1 cellular context compared by ENCODE assay signal in genomic region chr7:30146127-30146612, GRCh38.
A peak's percentile ranks its signal among the peaks of the same experiment; 100 is the strongest.
TF ChIP-seq lines count a peak whose summit lies in the region.

No MANE protein-coding gene starts in this region.

TF ChIP-seq in K562, 482 proteins besides CTCF, POLR2A, EP300 and RAD21 (continued from another document and continues in another):
- TF ChIP-seq, protein P1, sequence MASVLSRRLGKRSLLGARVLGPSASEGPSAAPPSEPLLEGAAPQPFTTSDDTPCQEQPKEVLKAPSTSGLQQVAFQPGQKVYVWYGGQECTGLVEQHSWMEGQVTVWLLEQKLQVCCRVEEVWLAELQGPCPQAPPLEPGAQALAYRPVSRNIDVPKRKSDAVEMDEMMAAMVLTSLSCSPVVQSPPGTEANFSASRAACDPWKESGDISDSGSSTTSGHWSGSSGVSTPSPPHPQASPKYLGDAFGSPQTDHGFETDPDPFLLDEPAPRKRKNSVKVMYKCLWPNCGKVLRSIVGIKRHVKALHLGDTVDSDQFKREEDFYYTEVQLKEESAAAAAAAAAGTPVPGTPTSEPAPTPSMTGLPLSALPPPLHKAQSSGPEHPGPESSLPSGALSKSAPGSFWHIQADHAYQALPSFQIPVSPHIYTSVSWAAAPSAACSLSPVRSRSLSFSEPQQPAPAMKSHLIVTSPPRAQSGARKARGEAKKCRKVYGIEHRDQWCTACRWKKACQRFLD (CRISPR knock-in tag; IDR thresholded peaks at IDR 0.05) = peak; percentile 27; the same call in 1 of the 2 replicates
- TF ChIP-seq EWSR1 (IDR thresholded peaks at IDR 0.05; ENCODE audit: borderline replicate concordance, low read depth, partially characterized antibody) (no peak), ZNF766 (CRISPR knock-in tag; conservative IDR thresholded peaks at IDR 0.05) (peak; percentile 59; the same call in 1 of the 2 replicates), SP2 (IDR thresholded peaks at IDR 0.05; ENCODE audit: extremely low read depth, low read depth, low read length, poor library complexity, severe bottlenecking) (no peak), MAFG (tag; conservative IDR thresholded peaks at IDR 0.05) (peak; percentile 87), CREM (IDR thresholded peaks at IDR 0.05; ENCODE audit: low read depth) (peak; percentile 72), RBM17 (IDR thresholded peaks at IDR 0.05; ENCODE audit: borderline replicate concordance, low read depth, low read length) (no peak), ATF7 (IDR thresholded peaks at IDR 0.05) (no peak), ZNF445 (CRISPR knock-in tag; IDR thresholded peaks at IDR 0.05; ENCODE audit: low read depth) (no peak), NR2C1 (IDR thresholded peaks at IDR 0.05) (no peak), NR2C1 (tag; IDR thresholded peaks at IDR 0.05) (no peak), ZNF77 (CRISPR knock-in tag; IDR thresholded peaks at IDR 0.05) (no peak), NUFIP1 (IDR thresholded peaks at IDR 0.05; ENCODE audit: partially characterized antibody) (no peak), ZFPM2 (CRISPR knock-in tag; IDR thresholded peaks at IDR 0.05) (no peak), CBFA2T2 (conservative IDR thresholded peaks at IDR 0.05) (peak; percentile 86), ZNF551 (CRISPR knock-in tag; IDR thresholded peaks at IDR 0.05) (no peak), SIRT6 (IDR thresholded peaks at IDR 0.05; ENCODE audit: low read depth, low read length) (no peak), PKNOX1 (IDR thresholded peaks at IDR 0.05) (peak; percentile 74; the same call in 1 of the 2 replicates), MCM2 (IDR thresholded peaks at IDR 0.05; ENCODE audit: low read depth) (no peak), ZNF23 (CRISPR knock-in tag; IDR thresholded peaks at IDR 0.05) (no peak), ZNF354B (CRISPR knock-in tag; IDR thresholded peaks at IDR 0.05) (no peak), IRF9 (tag; IDR thresholded peaks at IDR 0.05) (no peak), WHSC1 (IDR thresholded peaks at IDR 0.05; ENCODE audit: low read length) (no peak), PHB2 (IDR thresholded peaks at IDR 0.05; ENCODE audit: low read depth) (no peak), ZNF408 (CRISPR knock-in tag; IDR thresholded peaks at IDR 0.05; ENCODE audit: low read depth) (no peak), NFXL1 (CRISPR knock-in tag; IDR thresholded peaks at IDR 0.05) (no peak), TCFL5 (CRISPR knock-in tag; conservative IDR thresholded peaks at IDR 0.05) (no peak), GTF3C2 (IDR thresholded peaks at IDR 0.05; ENCODE audit: borderline replicate concordance, extremely low read depth, insufficient read length) (no peak), IRF2 (CRISPR knock-in tag; IDR thresholded peaks at IDR 0.05) (no peak), L3MBTL2 (IDR thresholded peaks at IDR 0.05) (peak; percentile 93), PHF20 (IDR thresholded peaks at IDR 0.05; ENCODE audit: partially characterized antibody) (no peak), MYBL2 (IDR thresholded peaks at IDR 0.05; ENCODE audit: low read depth) (no peak), MYBL2 (CRISPR knock-in tag; IDR thresholded peaks at IDR 0.05; ENCODE audit: borderline replicate concordance) (no peak), TARDBP (IDR thresholded peaks at IDR 0.05) (no peak; the same call in 1 of the 2 replicates), ZNF232 (CRISPR knock-in tag; IDR thresholded peaks at IDR 0.05) (no peak), BRD4 (IDR thresholded peaks at IDR 0.05) (no peak), STAT5A (IDR thresholded peaks at IDR 0.05; ENCODE audit: borderline replicate concordance, low read length) (peak; percentile 77), BRF1 (IDR thresholded peaks at IDR 0.05; ENCODE audit: borderline replicate concordance, extremely low read depth, insufficient read length) (no peak), HOXB6 (CRISPR knock-in tag; IDR thresholded peaks at IDR 0.05; ENCODE audit: borderline replicate concordance) (no peak), ARID2 (IDR thresholded peaks at IDR 0.05) (no peak), GTF2B (IDR thresholded peaks at IDR 0.05; ENCODE audit: extremely low read depth, insufficient read length) (no peak), ZNF12 (CRISPR knock-in tag; IDR thresholded peaks at IDR 0.05) (no peak), ELF2 (CRISPR knock-in tag; IDR thresholded peaks at IDR 0.05) (no peak), HEY1 (CRISPR knock-in tag; IDR thresholded peaks at IDR 0.05; ENCODE audit: borderline replicate concordance) (no peak), MXI1 (IDR thresholded peaks at IDR 0.05; ENCODE audit: low read depth, low read length) (no peak), MYNN (IDR thresholded peaks at IDR 0.05) (0 out of 2 replicates have a peak, but pooled peaks have one; percentile 59), MYNN (CRISPR knock-in tag; IDR thresholded peaks at IDR 0.05) (no peak), SIN3A (IDR thresholded peaks at IDR 0.05; ENCODE audit: borderline replicate concordance in 2 of 2, control insufficient read depth in 1 of 2, low read depth in 2 of 2, low read length in 2 of 2) (no peak), SMARCA4 (IDR thresholded peaks at IDR 0.05) (peak; percentile 97), HES1 (IDR thresholded peaks at IDR 0.05; ENCODE audit: low read depth) (no peak), RBM34 (IDR thresholded peaks at IDR 0.05; ENCODE audit: borderline replicate concordance, insufficient read depth, low read length) (no peak), TEAD1 (CRISPR knock-in tag; IDR thresholded peaks at IDR 0.05) (peak in 1 of 2 experiments; percentile 39; a peak in 1 of 4 replicates), RBM39 (optimal IDR thresholded peaks at IDR 0.05; ENCODE audit: low read depth, low read length) (no peak)
- TF ChIP-seq, protein P2, sequence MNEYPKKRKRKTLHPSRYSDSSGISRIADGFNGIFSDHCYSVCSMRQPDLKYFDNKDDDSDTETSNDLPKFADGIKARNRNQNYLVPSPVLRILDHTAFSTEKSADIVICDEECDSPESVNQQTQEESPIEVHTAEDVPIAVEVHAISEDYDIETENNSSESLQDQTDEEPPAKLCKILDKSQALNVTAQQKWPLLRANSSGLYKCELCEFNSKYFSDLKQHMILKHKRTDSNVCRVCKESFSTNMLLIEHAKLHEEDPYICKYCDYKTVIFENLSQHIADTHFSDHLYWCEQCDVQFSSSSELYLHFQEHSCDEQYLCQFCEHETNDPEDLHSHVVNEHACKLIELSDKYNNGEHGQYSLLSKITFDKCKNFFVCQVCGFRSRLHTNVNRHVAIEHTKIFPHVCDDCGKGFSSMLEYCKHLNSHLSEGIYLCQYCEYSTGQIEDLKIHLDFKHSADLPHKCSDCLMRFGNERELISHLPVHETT (CRISPR knock-in tag; conservative IDR thresholded peaks at IDR 0.05 in 1 of 2, IDR thresholded peaks at IDR 0.05 in 1 of 2) = peak in 1 of 2 experiments; percentile 55; a peak in 1 of 4 replicates
- TF ChIP-seq, protein P3, sequence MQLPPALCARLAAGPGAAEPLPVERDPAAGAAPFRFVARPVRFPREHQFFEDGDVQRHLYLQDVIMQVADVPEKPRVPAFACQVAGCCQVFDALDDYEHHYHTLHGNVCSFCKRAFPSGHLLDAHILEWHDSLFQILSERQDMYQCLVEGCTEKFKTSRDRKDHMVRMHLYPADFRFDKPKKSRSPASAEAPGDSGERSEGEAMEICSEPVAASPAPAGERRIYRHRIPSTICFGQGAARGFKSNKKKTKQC (CRISPR knock-in tag; IDR thresholded peaks at IDR 0.05) = no peak
- TF ChIP-seq, protein P4, sequence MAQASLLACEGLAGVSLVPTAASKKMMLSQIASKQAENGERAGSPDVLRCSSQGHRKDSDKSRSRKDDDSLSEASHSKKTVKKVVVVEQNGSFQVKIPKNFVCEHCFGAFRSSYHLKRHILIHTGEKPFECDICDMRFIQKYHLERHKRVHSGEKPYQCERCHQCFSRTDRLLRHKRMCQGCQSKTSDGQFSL (CRISPR knock-in tag; IDR thresholded peaks at IDR 0.05) = peak; percentile 84
- TF ChIP-seq, protein P4 (tag; IDR thresholded peaks at IDR 0.05) = peak in 1 of 2 experiments; percentile 85; a peak in 2 of 4 replicates
- TF ChIP-seq, protein P5, sequence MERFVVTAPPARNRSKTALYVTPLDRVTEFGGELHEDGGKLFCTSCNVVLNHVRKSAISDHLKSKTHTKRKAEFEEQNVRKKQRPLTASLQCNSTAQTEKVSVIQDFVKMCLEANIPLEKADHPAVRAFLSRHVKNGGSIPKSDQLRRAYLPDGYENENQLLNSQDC (CRISPR knock-in tag; IDR thresholded peaks at IDR 0.05) = no peak
- TF ChIP-seq, protein P6, sequence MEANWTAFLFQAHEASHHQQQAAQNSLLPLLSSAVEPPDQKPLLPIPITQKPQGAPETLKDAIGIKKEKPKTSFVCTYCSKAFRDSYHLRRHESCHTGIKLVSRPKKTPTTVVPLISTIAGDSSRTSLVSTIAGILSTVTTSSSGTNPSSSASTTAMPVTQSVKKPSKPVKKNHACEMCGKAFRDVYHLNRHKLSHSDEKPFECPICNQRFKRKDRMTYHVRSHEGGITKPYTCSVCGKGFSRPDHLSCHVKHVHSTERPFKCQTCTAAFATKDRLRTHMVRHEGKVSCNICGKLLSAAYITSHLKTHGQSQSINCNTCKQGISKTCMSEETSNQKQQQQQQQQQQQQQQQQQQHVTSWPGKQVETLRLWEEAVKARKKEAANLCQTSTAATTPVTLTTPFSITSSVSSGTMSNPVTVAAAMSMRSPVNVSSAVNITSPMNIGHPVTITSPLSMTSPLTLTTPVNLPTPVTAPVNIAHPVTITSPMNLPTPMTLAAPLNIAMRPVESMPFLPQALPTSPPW (CRISPR knock-in tag; IDR thresholded peaks at IDR 0.05) = peak; percentile 98
- TF ChIP-seq, protein P7, sequence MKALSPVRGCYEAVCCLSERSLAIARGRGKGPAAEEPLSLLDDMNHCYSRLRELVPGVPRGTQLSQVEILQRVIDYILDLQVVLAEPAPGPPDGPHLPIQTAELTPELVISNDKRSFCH (CRISPR knock-in tag; IDR thresholded peaks at IDR 0.05) = no peak
- TF ChIP-seq, protein P7 (tag; IDR thresholded peaks at IDR 0.05) = 0 out of 2 replicates have a peak, but pooled peaks have one; percentile 42
- TF ChIP-seq, protein P8, sequence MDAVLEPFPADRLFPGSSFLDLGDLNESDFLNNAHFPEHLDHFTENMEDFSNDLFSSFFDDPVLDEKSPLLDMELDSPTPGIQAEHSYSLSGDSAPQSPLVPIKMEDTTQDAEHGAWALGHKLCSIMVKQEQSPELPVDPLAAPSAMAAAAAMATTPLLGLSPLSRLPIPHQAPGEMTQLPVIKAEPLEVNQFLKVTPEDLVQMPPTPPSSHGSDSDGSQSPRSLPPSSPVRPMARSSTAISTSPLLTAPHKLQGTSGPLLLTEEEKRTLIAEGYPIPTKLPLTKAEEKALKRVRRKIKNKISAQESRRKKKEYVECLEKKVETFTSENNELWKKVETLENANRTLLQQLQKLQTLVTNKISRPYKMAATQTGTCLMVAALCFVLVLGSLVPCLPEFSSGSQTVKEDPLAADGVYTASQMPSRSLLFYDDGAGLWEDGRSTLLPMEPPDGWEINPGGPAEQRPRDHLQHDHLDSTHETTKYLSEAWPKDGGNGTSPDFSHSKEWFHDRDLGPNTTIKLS (IDR thresholded peaks at IDR 0.05; ENCODE audit: borderline replicate concordance, low read depth) = peak; percentile 27; the same call in 1 of the 2 replicates
